Comparison of ENCODE assay signal across 8 cellular contexts in the genomic region with DNA sequence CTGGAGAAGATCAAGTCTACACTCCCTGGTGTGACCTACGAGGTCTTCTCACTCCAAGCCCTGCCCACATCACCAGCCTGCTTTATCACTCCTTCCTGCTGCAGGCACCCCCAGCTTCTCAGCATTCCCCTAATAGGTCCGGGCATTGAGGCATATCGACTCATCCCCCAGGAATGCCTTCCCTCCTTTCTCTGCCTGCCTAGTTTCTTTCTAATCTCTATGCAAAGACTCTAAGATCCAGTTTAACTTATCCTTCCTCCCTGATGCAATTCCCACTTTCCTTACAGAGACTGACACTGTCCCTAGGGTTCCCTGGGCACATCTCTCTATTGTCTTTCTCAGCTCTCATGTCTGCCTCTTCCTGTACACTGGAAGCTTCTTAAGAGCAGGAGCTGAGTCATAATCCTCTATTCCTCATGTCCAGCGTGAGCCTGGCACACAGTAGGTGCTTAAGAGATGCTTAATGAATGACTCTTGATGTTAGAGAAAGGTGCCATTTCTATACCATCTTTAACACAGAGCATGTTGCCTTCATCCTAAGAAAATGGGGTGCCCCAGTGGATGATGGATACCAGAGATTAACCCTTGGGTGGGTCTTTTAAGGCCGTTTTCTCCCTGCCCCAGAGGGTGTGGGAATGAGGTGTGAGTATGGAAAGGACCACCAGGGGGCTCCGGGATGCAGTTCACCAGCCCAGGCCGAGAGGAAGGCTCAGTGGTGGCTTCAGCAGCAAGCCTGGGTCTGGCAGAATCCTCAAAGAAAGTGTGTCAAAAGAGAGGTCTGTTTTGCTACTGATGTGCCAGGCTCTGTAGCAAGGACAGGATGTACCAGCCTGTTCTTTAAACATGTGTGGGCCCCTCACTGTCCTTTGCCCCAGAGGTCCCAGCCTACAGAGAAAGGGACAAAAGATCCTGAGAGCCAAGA. TPM values are rescaled to one million over a fixed set of nuclear protein-coding genes. Genes with fewer than 3 reads are reported as not detected.
DNase-seq lines count a peak whose midpoint lies in the region; FAIRE-seq and TF ChIP-seq lines count a peak whose summit lies in the region.

No MANE protein-coding gene starts in this region.

- H3K27me3 ChIP-seq in HUES6 (ENCODE audit: control insufficient read depth, insufficient read depth, low read length) = no peaks in the 10 kb centered on the region
- H3K27me3 ChIP-seq in bronchial epithelial cell (ENCODE audit: control insufficient read depth, insufficient read depth, low read length) = no peaks in the 10 kb centered on the region

- DNase-seq in NOMO-1 (lab: John Stamatoyannopoulos, UW; ENCODE audit: unreplicated experiment in 2 of 2) (peak; percentile 6 to 12), NOMO-1 treated with dmso at 0.1 percent for 144 hours (lab: John Stamatoyannopoulos, UW; ENCODE audit: unreplicated experiment) (no peak), RKO (ENCODE audit: low spot score) (peak; percentile 65), bronchial epithelial cell (ENCODE audit: low read depth) (peak; percentile 93), kidney tubule cell (ENCODE audit: low spot score) (peak; percentile 95), AML-193 (lab: John Stamatoyannopoulos, UW) (no peak)
- peak; percentile 12 for DNase-seq in stimulated activated CD4-positive, alpha-beta T cell treated with anti-CD3 and anti-CD28 coated beads, Interleukin-4, amount 100 ng/mL, for 24 hours

- H3K27ac ChIP-seq in HUES6 (ENCODE audit: low read depth, low read length) = peak overlapping the region; percentile 80; the same call in 1 of the 2 replicates

- H3K36me3 ChIP-seq in HUES6 (ENCODE audit: control insufficient read depth, insufficient read depth, low read length) (no peaks in the 10 kb centered on the region), bronchial epithelial cell (ENCODE audit: control insufficient read depth, insufficient read depth, low read length) (no peaks in the 10 kb centered on the region)

- no peaks in the 10 kb centered on the region for H3K9me3 ChIP-seq in HUES6 (ENCODE audit: control insufficient read depth, insufficient read depth, low read depth, low read length)

- H3K4me3 ChIP-seq in HUES6 (ENCODE audit: low read depth, low read length) (peak overlapping the region; percentile 18; the same call in 1 of the 2 replicates), bronchial epithelial cell (ENCODE audit: low read depth, low read length) (no peak overlapping the region)

- peak; percentile 69 for TF ChIP-seq CTCF in bronchial epithelial cell (IDR thresholded peaks at IDR 0.05; ENCODE audit: insufficient read depth, low read length, severe bottlenecking)

- FAIRE-seq in bronchial epithelial cell (lab: Jason Lieb, UNC) = no peak

- H3K9ac ChIP-seq in HUES6 (ENCODE audit: low read length) = peak overlapping the region; percentile 68

- H3K4me1 ChIP-seq in HUES6 (ENCODE audit: control insufficient read depth, insufficient read depth, low read length) = peaks cover 32% of the 10 kb centered on the region

RNA-seq across cellular contexts. Expression of a gene that starts 34.7 kb away (rescaled TPM):
- 7.6 and 9.3 TPM in 2 replicates for total RNA-seq in bronchial epithelial cell

Comparison
In these comparisons a context has a peak if more than half of its experiments do, and no peak if none do; other contexts are left out.
1. DNase-seq: peak in NOMO-1 (2 of 2), RKO (single experiment), bronchial epithelial cell (single experiment), kidney tubule cell (single experiment) and stimulated activated CD4-positive, alpha-beta T cell treated with anti-CD3 and anti-CD28 coated beads, Interleukin-4, amount 100 ng/mL, for 24 hours (single experiment); none in NOMO-1 treated with dmso at 0.1 percent for 144 hours (single experiment) and AML-193 (0 of 2).